In genomic region chr1:46798820-46799219, GRCh38 we compare ENCODE assay signal across 18 cellular contexts. TPM values are rescaled to one million over a fixed set of nuclear protein-coding genes. Genes with fewer than 3 reads are reported as not detected.
A peak's percentile ranks its signal among the peaks of the same experiment; 100 is the strongest.
DNase-seq lines count a peak whose midpoint lies in the region; ATAC-seq and TF ChIP-seq lines count a peak whose summit lies in the region.
"Had no signal": no experiment of that assay in that cellular context is flagged by ENCODE, and none has a peak within 500 bp of the region (broad histone marks: within the 10 kb centered on the region; RNA-seq: fewer than 3 reads in every experiment).

Gene CYP4B1, plus strand, starts transcription at chr1:46799046. Its CDS starts 36 bp downstream, at chr1:46799082.

- intact Hi-C loops in ascending aorta (cut with DNase I) (no loop called here), left ventricle myocardium inferior (cut with micrococcal nuclease) (no loop called here), psoas muscle (cut with DNase I) (no loop called here)

- no peaks in the 10 kb centered on the region for H3K27me3 ChIP-seq in ascending aorta
- H3K27me3 ChIP-seq in left ventricle myocardium inferior (ENCODE audit: low read depth): no peaks in the 10 kb centered on the region
- H3K27me3 ChIP-seq in psoas muscle (ENCODE audit: insufficient read depth in 3 of 3, low read length in 2 of 3): peaks cover 0 to 5% (median 0%) of the 10 kb centered on the region in 3 donors
- H3K27me3 ChIP-seq: BE2C had no signal

- WGBS in psoas muscle, 3 donors: 24 to 36% (median 33%) methylated on average over 4 of the region's 4 CpGs
- WGBS in urinary bladder: 49% methylated on average over 4 of the region's 4 CpGs

- H3K27ac ChIP-seq in ascending aorta: peak within 1 kb of the TSS in 1 of 2 donors; percentile 18
- peak within 1 kb of the TSS; percentile 97 for H3K27ac ChIP-seq in left ventricle myocardium inferior (replicated peaks)
- H3K27ac ChIP-seq in psoas muscle: no peak within 1 kb of the TSS
- no peak within 1 kb of the TSS for H3K27ac ChIP-seq in urinary bladder (ENCODE audit: low read depth)

- no peaks in the 10 kb centered on the region for H3K9me3 ChIP-seq in ascending aorta
- H3K9me3 ChIP-seq in left ventricle myocardium inferior (replicated peaks): no peaks in the 10 kb centered on the region
- no peaks in the 10 kb centered on the region for H3K9me3 ChIP-seq in psoas muscle
- H3K9me3 ChIP-seq: BE2C had no signal

- peak in 1 of 2 donors; percentile 75 for DNase-seq in ascending aorta (ENCODE audit: low spot score in 2 of 2)
- DNase-seq in left ventricle myocardium inferior: peak; percentile 85
- peak; percentile 84 to 91 for DNase-seq in psoas muscle
- DNase-seq in NCI-H2227 (lab: John Stamatoyannopoulos, UW; ENCODE audit: unreplicated experiment): no peak
- DNase-seq: activated CD8-positive, alpha-beta memory T cell treated with anti-CD3 and anti-CD28 coated beads, Interleukin-2, amount 50 U/mL, for 48 hours; activated naive CD4-positive, alpha-beta T cell treated with anti-CD3 and anti-CD28 coated beads, Interleukin-2, amount 10 ng/mL, durations not matched to agents 7 days and 5 days; BE2C; caudate nucleus; DMS 273 treated with DMSO at 0.1 percent for 48 hours; glutamatergic neuron; NCI-H2171; NK-92 treated with Interleukin-12 subunit alpha and Interleukin-12 subunit beta, amount 100 ng/mL, for 24 hours; SHP77 had no signal

- H3K4me1 ChIP-seq in ascending aorta (no peaks in the 10 kb centered on the region), left ventricle myocardium inferior (peaks cover 51% of the 10 kb centered on the region), psoas muscle (no peaks in the 10 kb centered on the region), urinary bladder (ENCODE audit: insufficient read depth) (no peaks in the 10 kb centered on the region)
- H3K4me1 ChIP-seq: BE2C had no signal

- TF ChIP-seq CTCF in ascending aorta (IDR thresholded peaks at IDR 0.05) (no peak), left ventricle myocardium inferior (IDR thresholded peaks at IDR 0.05; ENCODE audit: borderline replicate concordance) (peak; percentile 31), psoas muscle (IDR thresholded peaks at IDR 0.05) (no peak)

- H3K4me3 ChIP-seq in ascending aorta (peak within 1 kb of the TSS in 1 of 2 donors; percentile 28), left ventricle myocardium inferior (peak within 1 kb of the TSS; percentile 67), psoas muscle (peak within 1 kb of the TSS; percentile 43), urinary bladder (ENCODE audit: low read depth, low read length) (peak within 1 kb of the TSS; percentile 21)

- ATAC-seq in psoas muscle: peak in 3 of 4 donors; percentile 69 to 88 (median 81)
- no peak for ATAC-seq in GM21529 (IDR thresholded peaks at IDR 0.05; ENCODE audit: unreplicated experiment)
- no peak for ATAC-seq in GM19328 (IDR thresholded peaks at IDR 0.05; ENCODE audit: unreplicated experiment)
- ATAC-seq: HepG2 had no signal

- H3K36me3 ChIP-seq in ascending aorta: no peaks in the 10 kb centered on the region
- no peaks in the 10 kb centered on the region for H3K36me3 ChIP-seq in left ventricle myocardium inferior
- no peaks in the 10 kb centered on the region for H3K36me3 ChIP-seq in psoas muscle (ENCODE audit: insufficient read depth in 1 of 2, low read depth in 1 of 2)
- H3K36me3 ChIP-seq in urinary bladder (ENCODE audit: insufficient read depth): no peaks in the 10 kb centered on the region
- H3K36me3 ChIP-seq: BE2C had no signal

RNA-seq across cellular contexts. Expression of gene CYP4B1, which starts in this region (rescaled TPM):
- total RNA-seq in ascending aorta (243 TPM), left ventricle myocardium inferior (11.5 TPM), psoas muscle (10 to 100 TPM in 2 of 4 donors, 1 to 10 TPM in 1, under 1 TPM in 1; 0.15 to 37.4 (median 15.5) TPM), urinary bladder (56.6 TPM)
- polyA plus RNA-seq in psoas muscle (10 to 100 TPM; 20.3 to 34.5 (median 30.2) TPM), urinary bladder (71.5 TPM)
- total RNA-seq: HepG2, progenitor cell of endocrine pancreas had no signal

Comparison
In these comparisons a context has a peak if more than half of its experiments do, and no peak if none do; other contexts are left out.
1. ATAC-seq: peak in psoas muscle (3 of 4); none in GM21529 (single experiment) and GM19328 (single experiment).